In the genomic region with DNA sequence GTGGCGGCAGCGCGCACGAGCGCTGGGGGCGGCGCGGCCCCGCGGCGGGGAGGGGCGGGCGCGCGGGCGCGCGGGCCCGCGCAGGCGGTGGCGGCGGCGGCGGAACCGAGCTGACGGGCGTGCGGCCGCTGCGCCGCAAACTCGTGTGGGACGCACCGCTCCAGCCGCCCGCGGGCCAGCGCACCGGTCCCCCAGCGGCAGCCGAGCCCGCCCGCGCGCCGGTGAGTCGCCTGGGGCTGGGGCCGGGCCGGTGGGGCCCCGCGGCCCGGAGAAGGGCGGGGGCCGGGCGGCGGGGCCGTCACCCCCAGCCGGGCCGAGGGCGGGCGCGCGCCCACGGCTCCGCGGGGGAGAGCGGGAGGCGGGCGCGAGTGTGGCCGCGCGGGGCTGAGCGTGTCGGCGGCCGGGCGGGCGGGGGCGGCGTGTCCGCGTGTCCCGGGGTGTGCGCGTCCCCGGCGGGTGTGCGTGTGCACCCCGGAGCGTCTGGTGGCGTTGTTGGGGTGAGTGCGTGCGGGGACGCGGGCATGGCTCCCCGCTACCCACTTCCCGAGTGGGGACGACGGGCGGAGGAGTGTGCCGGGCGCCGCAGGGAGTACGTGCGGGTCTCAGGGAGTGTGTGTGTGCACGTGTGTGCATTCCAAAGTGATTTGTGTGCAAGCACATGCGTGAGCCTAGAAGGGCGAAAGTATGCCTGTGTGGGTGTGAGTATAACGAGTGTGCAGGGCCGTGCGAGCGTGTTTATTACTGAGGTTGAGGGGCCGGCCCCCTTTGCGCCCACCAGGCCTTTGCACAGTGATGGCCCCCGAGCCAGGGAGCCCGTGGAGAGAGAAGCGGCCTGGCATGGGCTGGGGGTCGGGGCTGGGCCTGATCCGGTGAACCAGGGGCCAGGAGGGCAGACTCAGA, we compare ENCODE assay signal across 8 cellular contexts. TPM values are rescaled to one million over a fixed set of nuclear protein-coding genes. Genes with fewer than 3 reads are reported as not detected.
A peak's percentile ranks its signal among the peaks of the same experiment; 100 is the strongest.
DNase-seq lines count a peak whose midpoint lies in the region; ATAC-seq, FAIRE-seq and TF ChIP-seq lines count a peak whose summit lies in the region.

Gene NEK6 (plus strand): TSS at position 85 of the 900 bp plus-strand sequence. CDS start 44,016 bp downstream, outside the sequence.

- H3K9me1 ChIP-seq in keratinocyte (ENCODE audit: control insufficient read depth, extremely low read depth, insufficient read depth, low read length) = peaks cover 7% of the 10 kb centered on the region

- no peaks in the 10 kb centered on the region for H3K9me3 Mint-ChIP-seq in T-cell

- dilution Hi-C loops in keratinocyte (cut with MboI; ENCODE audit: extremely low pct_ligation_motif_present, low sequenced_read_pairs) = no loop called here

- no peaks in the 10 kb centered on the region for H3K36me3 Mint-ChIP-seq in T-cell

- H3K4me3 ChIP-seq in ACC112 (ENCODE audit: low read depth, low read length) = peak within 1 kb of the TSS; percentile 85
- H3K4me3 ChIP-seq in breast epithelium = peak within 1 kb of the TSS; percentile 67 to 84 (median 71)
- H3K4me3 ChIP-seq in keratinocyte (ENCODE audit: control insufficient read depth in 2 of 3, extremely low read depth in 1 of 3, insufficient read depth in 2 of 3, low read depth in 1 of 3, low read length in 3 of 3) = peak within 1 kb of the TSS; percentile 76 to 84 (median 78)

- H3K27me3 ChIP-seq in ACC112 (ENCODE audit: insufficient read depth, low read length) = no peaks in the 10 kb centered on the region
- no peaks in the 10 kb centered on the region for H3K27me3 ChIP-seq in breast epithelium
- H3K27me3 ChIP-seq in keratinocyte (ENCODE audit: control insufficient read depth, extremely low read depth, insufficient read depth, low read length) = no peaks in the 10 kb centered on the region

- peaks cover 21 to 27% of the 10 kb centered on the region in 2 donors for H3K27me3 Mint-ChIP-seq in T-cell

- peaks cover 21 to 51% (median 34%) of the 10 kb centered on the region in 3 donors for H3K4me1 Mint-ChIP-seq in T-cell

- no peaks in the 10 kb centered on the region for H3K9me3 ChIP-seq in breast epithelium
- H3K9me3 ChIP-seq in keratinocyte (ENCODE audit: control insufficient read depth, low read depth, low read length) = no peaks in the 10 kb centered on the region

- H3K4me3 Mint-ChIP-seq in T-cell = peak within 1 kb of the TSS; percentile 85 to 91 (median 88)

- peak in 22 of 34 experiments; percentile 4 to 47 (median 22) for DNase-seq in T-cell
- no peak for DNase-seq in breast epithelium (ENCODE audit: low spot score in 2 of 2)
- DNase-seq in keratinocyte (ENCODE audit: low read depth, low spot score) = no peak
- DNase-seq in stimulated activated CD4-positive, alpha-beta T cell treated with anti-CD3 and anti-CD28 coated beads, Interleukin-2, amount 100 ng/mL, for 4 hours (ENCODE audit: low read depth) = peak; percentile 16
- no peak for DNase-seq in NCI-H2029 (lab: John Stamatoyannopoulos, UW)

- H3K36me3 ChIP-seq in ACC112 (ENCODE audit: insufficient read depth, low read length) (no peaks in the 10 kb centered on the region), breast epithelium (no peaks in the 10 kb centered on the region), keratinocyte (ENCODE audit: control insufficient read depth in 2 of 2, extremely low read depth in 1 of 2, insufficient read depth in 2 of 2, low read length in 2 of 2) (peaks cover 0 to 5% of the 10 kb centered on the region in 2 experiments)

- FAIRE-seq in keratinocyte (lab: Jason Lieb, UNC) = no peak

- ATAC-seq in T-cell (replicated peaks in 1 of 4) (peak; percentile 63 to 71 (median 66)), HG03439 (IDR thresholded peaks at IDR 0.05; ENCODE audit: unreplicated experiment) (no peak)

- peak within 1 kb of the TSS; percentile 92 for H3K9ac ChIP-seq in keratinocyte (ENCODE audit: control insufficient read depth, extremely low read depth, insufficient read depth, low read length)

- H3K27ac Mint-ChIP-seq in T-cell = peak within 1 kb of the TSS; percentile 71 to 87

- TF ChIP-seq CTCF in breast epithelium (IDR thresholded peaks at IDR 0.05) (no peak), keratinocyte (optimal IDR thresholded peaks at IDR 0.05 in 1 of 3, IDR thresholded peaks at IDR 0.05 in 1 of 3, conservative IDR thresholded peaks at IDR 0.05 in 1 of 3; ENCODE audit: extremely low read depth in 1 of 3, insufficient read depth in 2 of 3, low read length in 3 of 3) (peak in 1 of 3 experiments; percentile 1)

- H3K79me2 ChIP-seq in ACC112 (ENCODE audit: control insufficient read depth, insufficient read depth, low read length, unreplicated experiment) = peaks cover 51% of the 10 kb centered on the region
- H3K79me2 ChIP-seq in keratinocyte (ENCODE audit: control insufficient read depth, insufficient read depth, low read length) = peaks cover 43% of the 10 kb centered on the region

- peak within 1 kb of the TSS; percentile 94 for H3K4me2 ChIP-seq in keratinocyte (ENCODE audit: control insufficient read depth, extremely low read depth, insufficient read depth, low read depth, low read length)

- H2AFZ ChIP-seq in ACC112 (ENCODE audit: low read length, unreplicated experiment) (no peak within 1 kb of the TSS), keratinocyte (ENCODE audit: control insufficient read depth, low read length) (no peak within 1 kb of the TSS)

- CTCF ChIA-PET in T-cell (lab: Charles Lee) = no interaction called here

- H3K4me1 ChIP-seq in ACC112 (ENCODE audit: control insufficient read depth, insufficient read depth, low read length, unreplicated experiment) (peaks cover 34% of the 10 kb centered on the region), breast epithelium (peaks cover 3 to 11% of the 10 kb centered on the region in 2 donors), keratinocyte (ENCODE audit: control insufficient read depth, extremely low read depth, insufficient read depth, low read length) (peaks cover 31% of the 10 kb centered on the region)

- H3K27ac ChIP-seq in ACC112 (ENCODE audit: low read depth, low read length) (peak within 1 kb of the TSS; percentile 90), breast epithelium (peak within 1 kb of the TSS; percentile 87 to 96), keratinocyte (ENCODE audit: control insufficient read depth, insufficient read depth, low read length) (peak within 1 kb of the TSS; percentile 73)

- TF ChIP-seq POLR2A in GM19193 (IDR thresholded peaks at IDR 0.05; ENCODE audit: extremely low read depth, insufficient read depth, insufficient read length) = peak; percentile 43
- TF ChIP-seq POLR2A in breast epithelium (IDR thresholded peaks at IDR 0.05) = no peak

- intact Hi-C loops in breast epithelium (cut with DNase I; ENCODE audit: low total_unique reads) = no loop called here

- POLR2A ChIA-PET in T-cell (lab: Charles Lee) = no interaction called here

- peaks cover 12% of the 10 kb centered on the region for H4K20me1 ChIP-seq in keratinocyte (ENCODE audit: control insufficient read depth, extremely low read depth, insufficient read depth, low read length)

RNA-seq across cellular contexts. Expression of gene NEK6, which starts in this region (rescaled TPM):
- total RNA-seq in T-cell (10 to 100 TPM in 3 of 5 donors, 1 to 10 TPM in 2; 5.9 to 12.5 (median 10.4) TPM), breast epithelium (10 to 100 TPM; 17.8 to 31.5 (median 22.2) TPM)
- 43.5 to 62.3 TPM (median 56.4 TPM) in 3 replicates for polyA plus RNA-seq in keratinocyte
- 23.6 TPM for polyA plus RNA-seq in keratinocyte (2011; ENCODE audit: low read depth)
- polyA plus RNA-seq in keratinocyte (2011; cell fraction: cytosol; rRNA removed) = 44.1 and 60.2 TPM in 2 replicates
- polyA plus RNA-seq in keratinocyte (2011; cell fraction: nucleus; rRNA removed) = 39.8 and 44.0 TPM in 2 replicates
- polyA plus RNA-seq in keratinocyte (2012; ENCODE audit: low replicate concordance) = 12.1 and 37.2 TPM in 2 replicates
- 74.9 to 81.9 TPM (median 80.8 TPM) in 3 replicates for polyA minus RNA-seq in keratinocyte
- polyA minus RNA-seq in keratinocyte (2011; cell fraction: cytosol; rRNA and poly(A)+ RNA removed) = 36.8 TPM
- polyA minus RNA-seq in keratinocyte (2011; cell fraction: nucleus; rRNA and poly(A)+ RNA removed) = 15.7 and 27.1 TPM in 2 replicates

Comparison
In these comparisons a context has a peak if more than half of its experiments do, and no peak if none do; other contexts are left out.
1. DNase-seq: peak in T-cell (22 of 34) and stimulated activated CD4-positive, alpha-beta T cell treated with anti-CD3 and anti-CD28 coated beads, Interleukin-2, amount 100 ng/mL, for 4 hours (single experiment); none in breast epithelium (0 of 2), keratinocyte (single experiment) and NCI-H2029 (single experiment).
2. Peak in every context shown above with its lines, with median percentiles within 50 percentile points of each other: H3K27ac ChIP-seq and H3K4me3 ChIP-seq.